In the genomic region with DNA sequence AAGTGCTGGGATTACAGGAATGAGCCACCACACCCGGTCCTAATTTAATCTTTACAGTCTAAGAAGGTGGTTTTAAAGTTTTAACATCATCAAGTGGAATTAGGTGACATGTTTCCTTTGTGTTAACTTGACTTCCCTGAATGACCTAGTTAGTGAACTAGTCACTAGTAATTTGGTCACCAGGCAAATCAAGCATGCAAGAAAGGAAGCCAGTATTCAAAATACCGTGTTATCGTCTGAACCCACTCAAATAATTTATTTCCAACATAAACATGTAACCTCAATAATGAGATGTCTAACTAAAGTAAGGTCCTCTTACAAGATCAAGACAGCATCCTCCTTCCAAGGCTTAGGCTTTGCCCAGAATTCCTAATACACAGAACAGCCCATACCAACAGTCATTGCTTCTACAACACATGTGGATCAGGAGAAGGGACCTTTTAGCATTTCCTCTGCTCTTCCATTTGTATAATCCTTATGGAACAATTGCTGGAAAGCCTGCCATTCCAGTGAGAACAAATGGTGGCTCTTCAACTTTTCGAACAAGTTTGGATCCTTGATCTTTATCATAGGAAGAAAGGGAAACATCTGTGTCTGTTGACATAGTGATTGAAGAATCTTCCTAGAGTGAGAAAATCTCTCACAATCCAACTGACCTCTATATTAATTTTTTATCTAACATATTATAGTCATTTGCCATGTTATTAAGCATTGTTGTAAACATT, we compare ENCODE assay signal across 16 cellular contexts.
"Had no signal": no experiment of that assay in that cellular context is flagged by ENCODE, and none has a peak within 500 bp of the region (broad histone marks: within the 10 kb centered on the region; RNA-seq: fewer than 3 reads in every experiment).

No MANE protein-coding gene starts in this region.

- ATAC-seq: effector memory CD8-positive, alpha-beta T cell; foreskin keratinocyte; left lung; naive thymus-derived CD4-positive, alpha-beta T cell; psoas muscle; right lobe of liver had no signal

- DNase-seq: activated CD4-positive, alpha-beta T cell treated with anti-CD3 and anti-CD28 coated beads for 1 hour; activated CD8-positive, alpha-beta memory T cell treated with anti-CD3 and anti-CD28 coated beads for 24 hours; activated gamma-delta T cell; effector memory CD8-positive, alpha-beta T cell; foreskin keratinocyte; left lung; naive thymus-derived CD4-positive, alpha-beta T cell; ovary; psoas muscle; right lobe of liver; stimulated activated CD4-positive, alpha-beta T cell treated with anti-CD3 and anti-CD28 coated beads, Interleukin-4, amount 100 ng/mL, for 4 hours; stimulated activated naive CD4-positive, alpha-beta T cell; tibial artery; WERI-Rb-1 had no signal

- H3K27ac ChIP-seq: foreskin keratinocyte, neural progenitor cell, ovary, psoas muscle, right lobe of liver, tibial artery, WERI-Rb-1 had no signal

- H3K9me3 ChIP-seq: left lung, ovary, psoas muscle, right lobe of liver, tibial artery had no signal

- H3K4me3 ChIP-seq: hepatocyte, left lung, neural progenitor cell, ovary, psoas muscle, right lobe of liver, tibial artery had no signal

- H3K4me1 ChIP-seq: neural progenitor cell had no signal

- H3K36me3 ChIP-seq: left lung, neural progenitor cell, ovary, right lobe of liver, tibial artery, WERI-Rb-1 had no signal

- H3K27me3 ChIP-seq: foreskin keratinocyte, hepatocyte, left lung, neural progenitor cell, ovary, right lobe of liver, tibial artery had no signal
